ENCODE assay signal across 1 cellular context in genomic region chr11:32280339-32280738, GRCh38.
TF ChIP-seq lines count a peak whose summit lies in the region.

No MANE protein-coding gene starts in this region.

TF ChIP-seq in GM12878, 131 proteins besides CTCF, POLR2A, EP300 and RAD21 (continued from another document):
- TF ChIP-seq E4F1 (IDR thresholded peaks at IDR 0.05; ENCODE audit: borderline replicate concordance, partially characterized antibody) (no peak), E2F4 (IDR thresholded peaks at IDR 0.05; ENCODE audit: low read depth, low read length) (no peak), KDM1A (IDR thresholded peaks at IDR 0.05; ENCODE audit: borderline replicate concordance) (no peak)
